Comparison of ENCODE assay signal across 8 cellular contexts in genomic region chr11:128630367-128631230, GRCh38. TPM values are rescaled to one million over a fixed set of nuclear protein-coding genes. Genes with fewer than 3 reads are reported as not detected.
DNase-seq lines count a peak whose midpoint lies in the region; ATAC-seq and TF ChIP-seq lines count a peak whose summit lies in the region.

No MANE protein-coding gene starts in this region.

- H3K27me3 ChIP-seq in HL-60 (ENCODE audit: insufficient read depth, poor library complexity, severe bottlenecking) (no peaks in the 10 kb centered on the region), OCI-LY3 (ENCODE audit: low read depth, low read length) (no peaks in the 10 kb centered on the region), esophagus muscularis mucosa (no peaks in the 10 kb centered on the region)

- H3K4me3 Mint-ChIP-seq in nephron progenitor cell: no peak overlapping the region

- intact Hi-C loops in esophagus muscularis mucosa (cut with DNase I): loop anchor here (5.0 kb wide), 1 partner anchor 202 kb away; no protein-coding TSS in a partner anchor

- peaks cover under 1% of the 10 kb centered on the region for H3K9me3 Mint-ChIP-seq in nephron progenitor cell

- H3K27ac ChIP-seq in HL-60 (replicated peaks) (no peak overlapping the region), OCI-LY3 (ENCODE audit: low read length) (peak overlapping the region; percentile 12; the same call in 1 of the 2 replicates), esophagus muscularis mucosa (replicated peaks in 1 of 4) (peak overlapping the region in 1 of 4 donors; percentile 32)

- H2AFZ ChIP-seq in OCI-LY3 (ENCODE audit: low read depth, low read length): peak overlapping the region; percentile 92

- H3K36me3 ChIP-seq in OCI-LY3 (replicated peaks; ENCODE audit: low read depth, low read length): no peaks in the 10 kb centered on the region
- no peaks in the 10 kb centered on the region for H3K36me3 ChIP-seq in esophagus muscularis mucosa

- H3K4me1 ChIP-seq in OCI-LY3 (ENCODE audit: low read length) (peaks cover 65% of the 10 kb centered on the region), esophagus muscularis mucosa (peaks cover 14 to 17% (median 14%) of the 10 kb centered on the region in 4 donors)

- H3K4me2 ChIP-seq in OCI-LY3 (ENCODE audit: low read length): peak overlapping the region; percentile 58

- peak overlapping the region; percentile 50 for H3K9ac ChIP-seq in OCI-LY3 (ENCODE audit: low read length)

- H3K79me2 ChIP-seq in OCI-LY3 (ENCODE audit: low read length): no peaks in the 10 kb centered on the region

- WGBS in esophagus muscularis mucosa: 36% methylated on average over 12 of the region's 12 CpGs

- no peak for TF ChIP-seq POLR2A in esophagus muscularis mucosa (IDR thresholded peaks at IDR 0.05; ENCODE audit: low read depth)

- peak; percentile 84 for DNase-seq in CMK (ENCODE audit: low read depth)
- DNase-seq in HL-60 (ENCODE audit: low read depth in 1 of 2, low spot score in 1 of 2): peak; percentile 50 to 92
- peak; percentile 91 for DNase-seq in activated T-cell treated with anti-CD3 and anti-CD28 coated beads for 4 hours
- DNase-seq in esophagus muscularis mucosa (ENCODE audit: extremely low spot score): peak; percentile 96
- DNase-seq in nephron progenitor cell: peak; percentile 89
- DNase-seq in stimulated activated naive CD4-positive, alpha-beta T cell treated with Interleukin-2 at 50 U/mL for 16 hours (lab: John Stamatoyannopoulos, UW): peak; percentile 82

- H3K4me1 Mint-ChIP-seq in nephron progenitor cell: peaks cover 78% of the 10 kb centered on the region

- TF ChIP-seq CTCF in HL-60 (IDR thresholded peaks at IDR 0.05; ENCODE audit: insufficient read depth, low read length): peak; percentile 56
- TF ChIP-seq CTCF in OCI-LY3 (IDR thresholded peaks at IDR 0.05; ENCODE audit: low read depth, low read length): peak; percentile 93
- TF ChIP-seq CTCF in esophagus muscularis mucosa (IDR thresholded peaks at IDR 0.05): peak; percentile 83 to 91 (median 89)
- peak; percentile 82 for TF ChIP-seq CTCF in nephron progenitor cell (IDR thresholded peaks at IDR 0.05)

- no peaks in the 10 kb centered on the region for H4K20me1 ChIP-seq in OCI-LY3 (ENCODE audit: insufficient read depth, low read length)

- H3K4me3 ChIP-seq in HL-60 (replicated peaks; ENCODE audit: insufficient read depth, low read length) (no peak overlapping the region), OCI-LY3 (ENCODE audit: low read length) (peak overlapping the region; percentile 23), esophagus muscularis mucosa (peak overlapping the region in 1 of 4 donors; percentile 5)

- H3K9me3 ChIP-seq in OCI-LY3 (ENCODE audit: insufficient read depth, low read length): 0 out of 2 replicates have a peak, but pooled peaks cover 3% of the 10 kb centered on the region
- H3K9me3 ChIP-seq in esophagus muscularis mucosa: no peaks in the 10 kb centered on the region

- no peaks in the 10 kb centered on the region for H3K36me3 Mint-ChIP-seq in nephron progenitor cell (ENCODE audit: low read depth)

- TF ChIP-seq EP300 in esophagus muscularis mucosa (IDR thresholded peaks at IDR 0.05): no peak

- peaks cover 38% of the 10 kb centered on the region for H3K27me3 Mint-ChIP-seq in nephron progenitor cell (ENCODE audit: low read depth, poor library complexity)

- no peak overlapping the region for H3K27ac Mint-ChIP-seq in nephron progenitor cell

- peak; percentile 58 for ATAC-seq in GM19455 (IDR thresholded peaks at IDR 0.05; ENCODE audit: unreplicated experiment)

RNA-seq across cellular contexts. Expression of gene ETS1, which starts 43.2 kb away (rescaled TPM):
- total RNA-seq in esophagus muscularis mucosa: 10 to 100 TPM; 39.5 to 74.4 (median 59.7) TPM
